1 cellular context compared by ENCODE assay signal in the genomic region with DNA sequence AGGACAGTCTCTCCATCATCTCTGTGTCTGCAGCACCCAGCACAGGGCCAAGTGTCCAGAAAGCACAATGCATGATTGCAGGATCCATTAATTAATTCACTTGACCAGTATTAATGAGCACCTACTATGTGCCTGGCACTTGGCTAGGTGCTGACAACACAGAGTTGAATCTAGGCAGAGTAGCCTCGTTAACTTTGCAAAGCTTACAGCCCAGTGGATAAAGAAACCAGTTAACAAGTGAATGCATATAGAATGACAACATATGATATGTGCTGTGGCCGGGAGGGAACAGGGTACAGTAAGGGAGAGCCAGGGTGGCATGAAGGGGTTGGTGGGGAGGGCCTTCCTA.
TF ChIP-seq lines count a peak whose summit lies in the region.

No MANE protein-coding gene starts in this region.

TF ChIP-seq in IMR-90, 13 proteins besides CTCF, POLR2A, EP300 and RAD21:
- no peak for TF ChIP-seq BHLHE40 (IDR thresholded peaks at IDR 0.05; ENCODE audit: low read depth, low read length)
- TF ChIP-seq, protein P1, sequence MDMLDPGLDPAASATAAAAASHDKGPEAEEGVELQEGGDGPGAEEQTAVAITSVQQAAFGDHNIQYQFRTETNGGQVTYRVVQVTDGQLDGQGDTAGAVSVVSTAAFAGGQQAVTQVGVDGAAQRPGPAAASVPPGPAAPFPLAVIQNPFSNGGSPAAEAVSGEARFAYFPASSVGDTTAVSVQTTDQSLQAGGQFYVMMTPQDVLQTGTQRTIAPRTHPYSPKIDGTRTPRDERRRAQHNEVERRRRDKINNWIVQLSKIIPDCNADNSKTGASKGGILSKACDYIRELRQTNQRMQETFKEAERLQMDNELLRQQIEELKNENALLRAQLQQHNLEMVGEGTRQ (IDR thresholded peaks at IDR 0.05; ENCODE audit: low read depth, low read length): no peak
